Comparison of ENCODE assay signal across 8 cellular contexts in the genomic region with DNA sequence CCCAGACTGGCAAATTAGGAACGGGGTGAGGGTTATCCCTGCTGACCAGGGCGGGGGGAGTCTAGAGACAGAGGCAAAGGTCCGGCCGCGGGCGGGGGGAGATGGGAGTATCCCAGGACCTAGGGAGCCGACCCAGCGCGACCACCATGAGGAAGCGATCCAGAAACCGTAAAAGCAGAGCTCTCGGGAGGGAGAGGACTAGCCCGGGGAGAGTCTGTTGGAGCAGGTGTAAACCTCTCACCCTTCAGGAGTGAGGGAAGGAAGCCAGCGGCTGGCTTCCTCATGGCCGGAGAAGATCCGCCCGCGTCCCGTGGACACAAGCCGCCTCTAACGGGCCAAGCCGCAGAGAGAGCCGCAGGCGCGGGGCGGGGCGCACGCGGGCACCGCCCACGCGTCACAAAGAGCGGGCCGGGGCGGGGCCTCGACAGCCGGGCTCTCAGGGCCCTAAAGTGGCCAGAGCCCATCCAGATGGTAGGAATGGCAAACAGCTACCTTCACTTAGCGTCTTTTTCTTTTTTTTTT. TPM values are rescaled to one million over a fixed set of nuclear protein-coding genes. Genes with fewer than 3 reads are reported as not detected.
DNase-seq lines count a peak whose midpoint lies in the region; ATAC-seq and TF ChIP-seq lines count a peak whose summit lies in the region.

Gene ACRBP, minus strand, starts transcription at position 350 of the 522 bp plus-strand sequence. Its CDS starts 66 bp downstream, at position 284.

- peak within 1 kb of the TSS; percentile 17 to 77 (median 48) for H3K4me3 Mint-ChIP-seq in CD4-positive, alpha-beta memory T cell
- peak within 1 kb of the TSS; percentile 70 for H3K4me3 Mint-ChIP-seq in activated naive CD8-positive, alpha-beta T cell treated with anti-CD3 and anti-CD28 coated beads for 36 hours

- ATAC-seq in Right ventricle myocardium superior (ENCODE audit: poor library complexity) (peak; percentile 97), HG03520 (IDR thresholded peaks at IDR 0.05; ENCODE audit: unreplicated experiment) (no peak)

- no peaks in the 10 kb centered on the region for H3K27me3 ChIP-seq in CD4-positive, alpha-beta memory T cell (ENCODE audit: insufficient read depth, low read length)
- H3K27me3 ChIP-seq in osteoblast (ENCODE audit: insufficient read depth, low read length) = peaks cover 5% of the 10 kb centered on the region

- peaks cover 0 to 5% of the 10 kb centered on the region in 2 donors for H3K27me3 Mint-ChIP-seq in CD4-positive, alpha-beta memory T cell
- no peaks in the 10 kb centered on the region for H3K27me3 Mint-ChIP-seq in activated naive CD8-positive, alpha-beta T cell treated with anti-CD3 and anti-CD28 coated beads for 36 hours

- peak within 1 kb of the TSS; percentile 59 for H2AFZ ChIP-seq in osteoblast (ENCODE audit: low read length)

- peaks cover 9% of the 10 kb centered on the region for H3K4me1 ChIP-seq in CD4-positive, alpha-beta memory T cell (ENCODE audit: insufficient read depth, low read length)
- no peaks in the 10 kb centered on the region for H3K4me1 ChIP-seq in osteoblast (ENCODE audit: insufficient read depth, low read length)

- H3K9me3 Mint-ChIP-seq in CD4-positive, alpha-beta memory T cell = peaks cover 0 to 21% (median 8%) of the 10 kb centered on the region in 8 donors
- peaks cover 19% of the 10 kb centered on the region for H3K9me3 Mint-ChIP-seq in activated naive CD8-positive, alpha-beta T cell treated with anti-CD3 and anti-CD28 coated beads for 36 hours

- H3K36me3 Mint-ChIP-seq in CD4-positive, alpha-beta memory T cell = peaks cover 34 to 40% of the 10 kb centered on the region in 2 donors
- peaks cover 34% of the 10 kb centered on the region for H3K36me3 Mint-ChIP-seq in activated naive CD8-positive, alpha-beta T cell treated with anti-CD3 and anti-CD28 coated beads for 36 hours

- no peak for DNase-seq in CD4-positive, alpha-beta memory T cell
- DNase-seq in HT-29 (ENCODE audit: low spot score) = peak; percentile 58
- peak; percentile 55 for DNase-seq in activated naive CD8-positive, alpha-beta T cell treated with anti-CD3 and anti-CD28 coated beads for 36 hours
- peak; percentile 93 for DNase-seq in Right ventricle myocardium superior
- peak; percentile 91 for DNase-seq in osteoblast (ENCODE audit: insufficient read length, low spot score, missing footprints)
- DNase-seq in GOT3 (lab: John Stamatoyannopoulos, UW) = no peak
- DNase-seq in NCI-H524 treated with DMSO at 0.1 percent for 48 hours (lab: John Stamatoyannopoulos, UW) = no peak

- POLR2A ChIA-PET in CD4-positive, alpha-beta memory T cell (lab: Charles Lee; ENCODE audit: partially characterized antibody) = interaction anchor here (0.5 to 1.5 kb wide), 3 partner anchors 15 to 44 kb away, joined by 3 to 4 read pairs (median 3); no protein-coding TSS in a partner anchor

- H3K27ac ChIP-seq in CD4-positive, alpha-beta memory T cell (ENCODE audit: low read depth, low read length) = no peak within 1 kb of the TSS
- no peak within 1 kb of the TSS for H3K27ac ChIP-seq in osteoblast (ENCODE audit: low read depth, low read length)

- H3K36me3 ChIP-seq in CD4-positive, alpha-beta memory T cell (ENCODE audit: insufficient read depth, low read length) = peaks cover 19% of the 10 kb centered on the region
- H3K36me3 ChIP-seq in osteoblast (ENCODE audit: insufficient read depth, low read length) = peaks cover 14% of the 10 kb centered on the region

- H3K27ac Mint-ChIP-seq in CD4-positive, alpha-beta memory T cell = peak within 1 kb of the TSS in 2 of 7 donors; percentile 43 to 46
- H3K27ac Mint-ChIP-seq in activated naive CD8-positive, alpha-beta T cell treated with anti-CD3 and anti-CD28 coated beads for 36 hours = peak within 1 kb of the TSS; percentile 52

- H3K4me3 ChIP-seq in CD4-positive, alpha-beta memory T cell (ENCODE audit: low read length in 2 of 2) = no peak within 1 kb of the TSS
- H3K4me3 ChIP-seq in osteoblast (ENCODE audit: insufficient read depth, low read length) = peak within 1 kb of the TSS; percentile 62

- H3K79me2 ChIP-seq in osteoblast (ENCODE audit: insufficient read depth, low read length) = no peaks in the 10 kb centered on the region

- no peak for TF ChIP-seq CTCF in osteoblast (IDR thresholded peaks at IDR 0.05; ENCODE audit: extremely low read depth, low read depth, low read length)

- CTCF ChIA-PET in CD4-positive, alpha-beta memory T cell (lab: Charles Lee; ENCODE audit: partially characterized antibody) = interaction anchor here (0.9 kb wide), 1 partner anchor 27 kb away, joined by 3 read pairs; no protein-coding TSS in a partner anchor

- no peaks in the 10 kb centered on the region for H4K20me1 ChIP-seq in osteoblast (ENCODE audit: insufficient read depth, low read length)

- H3K4me1 Mint-ChIP-seq in CD4-positive, alpha-beta memory T cell = peaks cover 5 to 16% (median 7%) of the 10 kb centered on the region in 4 donors
- H3K4me1 Mint-ChIP-seq in activated naive CD8-positive, alpha-beta T cell treated with anti-CD3 and anti-CD28 coated beads for 36 hours = peaks cover 8% of the 10 kb centered on the region

- intact Hi-C loops in CD4-positive, alpha-beta memory T cell (cut with micrococcal nuclease) = no loop called here
- intact Hi-C loops in Right ventricle myocardium superior (cut with DNase I) = no loop called here

- H3K4me2 ChIP-seq in osteoblast (ENCODE audit: insufficient read depth, low read length) = peak within 1 kb of the TSS; percentile 83

- peaks cover 0 to 11% of the 10 kb centered on the region in 2 donors for H3K9me3 ChIP-seq in CD4-positive, alpha-beta memory T cell (ENCODE audit: control insufficient read depth in 1 of 2, low read length in 2 of 2)
- peaks cover 4% of the 10 kb centered on the region for H3K9me3 ChIP-seq in osteoblast (ENCODE audit: low read depth, low read length)

RNA-seq across cellular contexts. Expression of gene ACRBP, which starts in this region (rescaled TPM):
- total RNA-seq in CD4-positive, alpha-beta memory T cell = 10 to 100 TPM; 13.9 to 16.3 TPM
- polyA plus RNA-seq in CD4-positive, alpha-beta memory T cell = under 1 TPM in 1 of 2 donors, not detected in 1; 0.25 TPM
- 0.31 TPM in 1 of 2 replicates, not detected in the other for total RNA-seq in HT-29 (2014; rRNA removed; shearing (Covaris generic))
- total RNA-seq in activated naive CD8-positive, alpha-beta T cell treated with anti-CD3 and anti-CD28 coated beads for 36 hours = 1 to 10 TPM in 1 of 2 experiments, under 1 TPM in 1; 0.86 to 1.2 TPM
- total RNA-seq in Right ventricle myocardium superior = 0.51 TPM
- under 0.01 and 0.36 TPM in 2 replicates for total RNA-seq in osteoblast

Comparison
In these comparisons a context has a peak if more than half of its experiments do, and no peak if none do; other contexts are left out.
1. Peak in DNase-seq in HT-29; RNA of the gene not detected or under 1 TPM.
2. Peak in DNase-seq and ATAC-seq in Right ventricle myocardium superior; RNA of the gene not detected or under 1 TPM.
3. Peak in DNase-seq, H3K4me3 ChIP-seq and H3K4me2 ChIP-seq in osteoblast; RNA of the gene not detected or under 1 TPM.